ENCODE assay signal across 8 cellular contexts in genomic region chr13:39603424-39603947, GRCh38. TPM values are rescaled to one million over a fixed set of nuclear protein-coding genes. Genes with fewer than 3 reads are reported as not detected.
DNase-seq lines count a peak whose midpoint lies in the region; ATAC-seq and TF ChIP-seq lines count a peak whose summit lies in the region.

No MANE protein-coding gene starts in this region.

- intact Hi-C loops in Panc1 (cut with micrococcal nuclease; ENCODE audit: unreplicated experiment): loop anchor here (10.0 kb wide), 1 partner anchor 99 kb away; no protein-coding TSS in a partner anchor

- no peaks in the 10 kb centered on the region for H3K36me3 ChIP-seq in Panc1 (ENCODE audit: control insufficient read depth, insufficient read depth, low read length)
- H3K36me3 ChIP-seq in endocrine pancreas (ENCODE audit: control insufficient read depth, insufficient read depth, low read length): no peaks in the 10 kb centered on the region
- H3K36me3 ChIP-seq in muscle layer of duodenum (ENCODE audit: control insufficient read depth in 1 of 2, insufficient read depth in 2 of 2, low read length in 2 of 2): peaks cover 0 to 3% of the 10 kb centered on the region in 2 donors

- peak overlapping the region; percentile 76 to 87 for H3K4me3 ChIP-seq in Panc1 (ENCODE audit: low read depth in 2 of 2, low read length in 2 of 2)
- peak overlapping the region; percentile 59 for H3K4me3 ChIP-seq in endocrine pancreas (ENCODE audit: control insufficient read depth, insufficient read depth, low read length)
- H3K4me3 ChIP-seq in muscle layer of duodenum (ENCODE audit: low read depth in 1 of 2, low read length in 2 of 2): peak overlapping the region; percentile 80 to 94

- H3K27me3 ChIP-seq in Panc1 (ENCODE audit: control insufficient read depth, insufficient read depth, low read length) (no peaks in the 10 kb centered on the region), endocrine pancreas (ENCODE audit: control insufficient read depth, insufficient read depth, low read length) (no peaks in the 10 kb centered on the region), muscle layer of duodenum (ENCODE audit: low read depth, low read length) (no peaks in the 10 kb centered on the region)

- DNase-seq in stimulated activated CD4-positive, alpha-beta T cell treated with anti-CD3 and anti-CD28 coated beads, Interleukin-4, amount 100 ng/mL, for 1 hour: peak; percentile 2
- no peak for DNase-seq in stimulated activated CD4-positive, alpha-beta T cell treated with anti-CD3 and anti-CD28 coated beads, Interleukin-15, amount 100 ng/mL, for 24 hours
- DNase-seq in Panc1 (ENCODE audit: low read depth, low spot score) (no peak), NCI-H2029 treated with DMSO at 0.1 percent for 48 hours (lab: John Stamatoyannopoulos, UW) (no peak)
- DNase-seq in effector CD4-positive, alpha-beta T cell: no peak

- CTCF ChIA-PET in Panc1 (lab: Charles Lee): no interaction called here

- TF ChIP-seq CTCF in Panc1 (IDR thresholded peaks at IDR 0.05): no peak

- H3K27ac ChIP-seq in Panc1 (ENCODE audit: low read length): peak overlapping the region; percentile 89
- peak overlapping the region; percentile 75 for H3K27ac ChIP-seq in muscle layer of duodenum (ENCODE audit: low read length)

- peaks cover 18% of the 10 kb centered on the region for H3K4me1 ChIP-seq in Panc1 (ENCODE audit: control insufficient read depth, insufficient read depth, low read length)
- H3K4me1 ChIP-seq in endocrine pancreas (ENCODE audit: control insufficient read depth, insufficient read depth, low read length): no peaks in the 10 kb centered on the region
- peaks cover 6 to 12% of the 10 kb centered on the region in 2 donors for H3K4me1 ChIP-seq in muscle layer of duodenum (ENCODE audit: control insufficient read depth in 1 of 2, insufficient read depth in 2 of 2, low read length in 2 of 2)

- POLR2A ChIA-PET in Panc1 (lab: Charles Lee): no interaction called here

- H3K9me3 ChIP-seq in Panc1 (ENCODE audit: control insufficient read depth, insufficient read depth, low read depth, low read length) (no peaks in the 10 kb centered on the region), endocrine pancreas (ENCODE audit: control insufficient read depth, low read length) (no peaks in the 10 kb centered on the region), muscle layer of duodenum (ENCODE audit: control insufficient read depth in 1 of 2, low read length in 2 of 2) (no peaks in the 10 kb centered on the region)

- peak overlapping the region; percentile 65 for H3K9ac ChIP-seq in endocrine pancreas (ENCODE audit: control insufficient read depth, insufficient read depth, low read length)

- ATAC-seq in HG02938 (IDR thresholded peaks at IDR 0.05; ENCODE audit: unreplicated experiment) (peak; percentile 32), Panc1 (peak; percentile 57)

- no TSS peak for BruUV-seq in Panc1 (replicated peaks; lab: Mats Ljungman, UMichigan)

- in situ Hi-C loops in Panc1 (cut with HindIII; ENCODE audit: low pct_unique_long_range_greater_than_20kb, low sequenced_read_pairs): no loop called here

RNA-seq across cellular contexts. Expression of gene LHFPL6, which starts 0.5 kb away (rescaled TPM):
- 25.7 TPM for total RNA-seq in Panc1 (2021; ENCODE audit: unreplicated experiment)
- polyA plus RNA-seq in Panc1 (2012; ENCODE audit: insufficient read length): 21.9 TPM

RNA-seq across cellular contexts. Expression of gene COG6, which starts 52.0 kb away (rescaled TPM):
- 24.3 TPM for total RNA-seq in Panc1 (2021; ENCODE audit: unreplicated experiment)
- polyA plus RNA-seq in Panc1 (2012; ENCODE audit: insufficient read length): 18.3 TPM
